ENCODE assay signal across 14 cellular contexts in the genomic region with DNA sequence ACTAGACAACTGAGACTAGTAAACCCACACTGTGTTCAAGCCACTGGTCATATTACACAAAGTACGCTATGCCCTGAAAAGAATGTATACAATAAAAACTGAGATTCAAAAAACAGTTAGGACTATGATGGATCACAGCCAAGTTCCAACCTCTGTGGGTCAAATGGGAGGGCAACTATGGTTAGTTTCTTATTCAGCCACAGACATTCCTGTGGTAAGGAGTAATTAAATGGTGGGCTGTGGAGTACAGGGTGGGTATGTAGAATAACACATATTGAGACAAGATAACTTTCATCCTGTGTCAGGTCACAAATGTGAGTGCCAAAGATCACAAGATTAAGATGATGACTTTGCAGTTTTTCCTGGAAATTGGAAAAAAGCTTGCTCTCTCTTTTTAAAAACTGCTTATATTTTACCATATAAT.
DNase-seq lines count a peak whose midpoint lies in the region; ATAC-seq and FAIRE-seq lines count a peak whose summit lies in the region.
"Had no signal": no experiment of that assay in that cellular context is flagged by ENCODE, and none has a peak within 500 bp of the region (broad histone marks: within the 10 kb centered on the region; RNA-seq: fewer than 3 reads in every experiment).

No MANE protein-coding gene starts in this region.

- H3K27ac ChIP-seq in small intestine (ENCODE audit: low read depth in 1 of 2, low read length in 1 of 2): no peak overlapping the region
- H3K27ac ChIP-seq: pancreas had no signal

- no peaks in the 10 kb centered on the region for H3K4me1 ChIP-seq in small intestine (ENCODE audit: control insufficient read depth in 2 of 2, insufficient read depth in 1 of 2, low read depth in 1 of 2, low read length in 1 of 2)

- DNase-seq in AG08395 (ENCODE audit: low spot score) (peak; percentile 25), HT-29 (ENCODE audit: low spot score) (peak; percentile 82), amniotic epithelial cell (ENCODE audit: low read depth) (peak; percentile 88), iris pigment epithelial cell (ENCODE audit: low read depth) (peak; percentile 89), small intestine (no peak), activated T-cell treated with anti-CD3 and anti-CD28 coated beads for 4 hours (no peak)
- DNase-seq in T-helper 2 cell treated with Interferon-gamma antibody and Interleukin-4, amounts not matched to agents 5 μg/mL and 100 μg/mL, for 36 hours (ENCODE audit: low spot score): no peak
- DNase-seq: C1 segment of cervical spinal cord, Kasumi-1, NCI-H526, pancreas, T-helper 9 cell had no signal

- no peaks in the 10 kb centered on the region for H3K27me3 Mint-ChIP-seq in T-helper 2 cell treated with Interferon-gamma antibody and Interleukin-4, amounts not matched to agents 5 μg/mL and 100 μg/mL, for 36 hours (ENCODE audit: low read depth)
- H3K27me3 Mint-ChIP-seq: activated T-helper 17 cell treated with anti-CD3 and anti-CD28 coated beads, Interleukin-2, amount 50 U/mL, for 72 hours had no signal

- WGBS in small intestine, 3 donors: 71 to 84% (median 80%) methylated on average over 1 of the region's 1 CpG

- H3K27ac Mint-ChIP-seq in T-helper 2 cell treated with Interferon-gamma antibody and Interleukin-4, amounts not matched to agents 5 μg/mL and 100 μg/mL, for 36 hours: no peak overlapping the region
- H3K27ac Mint-ChIP-seq: activated T-helper 17 cell treated with anti-CD3 and anti-CD28 coated beads, Interleukin-2, amount 50 U/mL, for 72 hours had no signal

- H3K27me3 ChIP-seq in small intestine (ENCODE audit: control insufficient read depth in 2 of 2, insufficient read depth in 2 of 2, low read length in 2 of 2): no peaks in the 10 kb centered on the region
- H3K27me3 ChIP-seq: pancreas had no signal

- FAIRE-seq in small intestine (lab: Jason Lieb, UNC): no peak

- H3K36me3 Mint-ChIP-seq in T-helper 2 cell treated with Interferon-gamma antibody and Interleukin-4, amounts not matched to agents 5 μg/mL and 100 μg/mL, for 36 hours (ENCODE audit: low read depth): no peaks in the 10 kb centered on the region

- H3K36me3 ChIP-seq in small intestine (ENCODE audit: control insufficient read depth in 2 of 2, insufficient read depth in 2 of 2, low read length in 2 of 2): no peaks in the 10 kb centered on the region
- H3K36me3 ChIP-seq: pancreas had no signal

- H3K4me3 Mint-ChIP-seq in T-helper 2 cell treated with Interferon-gamma antibody and Interleukin-4, amounts not matched to agents 5 μg/mL and 100 μg/mL, for 36 hours: no peak overlapping the region
- H3K4me3 Mint-ChIP-seq: activated T-helper 17 cell treated with anti-CD3 and anti-CD28 coated beads, Interleukin-2, amount 50 U/mL, for 72 hours had no signal

- no peaks in the 10 kb centered on the region for H3K9me3 Mint-ChIP-seq in T-helper 2 cell treated with Interferon-gamma antibody and Interleukin-4, amounts not matched to agents 5 μg/mL and 100 μg/mL, for 36 hours
- H3K9me3 Mint-ChIP-seq: activated T-helper 17 cell treated with anti-CD3 and anti-CD28 coated beads, Interleukin-2, amount 50 U/mL, for 72 hours had no signal

- H3K4me3 ChIP-seq in small intestine (ENCODE audit: low read depth in 1 of 2, low read length in 2 of 2): no peak overlapping the region
- H3K4me3 ChIP-seq: pancreas had no signal

- no peaks in the 10 kb centered on the region for H3K4me1 Mint-ChIP-seq in T-helper 2 cell treated with Interferon-gamma antibody and Interleukin-4, amounts not matched to agents 5 μg/mL and 100 μg/mL, for 36 hours (ENCODE audit: low read depth)
- H3K4me1 Mint-ChIP-seq: activated T-helper 17 cell treated with anti-CD3 and anti-CD28 coated beads, Interleukin-2, amount 50 U/mL, for 72 hours had no signal

- ATAC-seq in GM19328 (IDR thresholded peaks at IDR 0.05; ENCODE audit: unreplicated experiment): no peak
- ATAC-seq: activated T-helper 17 cell treated with anti-CD3 and anti-CD28 coated beads, Interleukin-2, amount 50 U/mL, for 72 hours; pancreas had no signal

- H3K9me3 ChIP-seq in small intestine (ENCODE audit: control insufficient read depth, low read depth): no peaks in the 10 kb centered on the region
- H3K9me3 ChIP-seq: pancreas had no signal

Comparison
In these comparisons a context has a peak if more than half of its experiments do, and no peak if none do; other contexts are left out.
1. DNase-seq: peak in AG08395 (single experiment), HT-29 (single experiment), amniotic epithelial cell (single experiment) and iris pigment epithelial cell (single experiment); none in small intestine (single experiment), T-helper 2 cell treated with Interferon-gamma antibody and Interleukin-4, amounts not matched to agents 5 μg/mL and 100 μg/mL, for 36 hours (single experiment) and activated T-cell treated with anti-CD3 and anti-CD28 coated beads for 4 hours (single experiment).